33 cellular contexts compared by ENCODE assay signal in the genomic region with DNA sequence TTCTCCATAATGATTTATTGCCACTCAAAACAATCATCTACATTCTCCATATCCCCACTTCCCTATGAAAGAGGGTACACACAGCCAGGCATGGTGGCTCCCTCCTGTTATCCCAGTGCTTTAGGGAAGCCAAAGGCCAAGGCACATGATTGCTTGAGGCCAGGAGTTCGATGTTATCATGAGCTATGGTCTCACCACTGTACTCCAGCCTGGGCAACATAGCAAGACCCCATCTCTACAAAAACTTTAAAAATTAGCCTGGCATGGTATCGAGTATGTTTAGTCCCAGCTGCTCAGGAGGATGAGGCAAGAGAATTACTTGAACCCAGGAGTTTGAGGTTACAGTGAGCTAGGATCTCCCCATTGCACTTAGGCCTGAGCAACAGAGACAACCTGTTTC. TPM values are rescaled to one million over a fixed set of nuclear protein-coding genes. Genes with fewer than 3 reads are reported as not detected.
"Had no signal": no experiment of that assay in that cellular context is flagged by ENCODE, and none has a peak within 500 bp of the region (broad histone marks: within the 10 kb centered on the region; RNA-seq: fewer than 3 reads in every experiment).

No MANE protein-coding gene starts in this region.

- H3K36me3 ChIP-seq: neutrophil, tibial artery had no signal

- FAIRE-seq: endometrium, urothelium cell line had no signal

- H3K9me3 Mint-ChIP-seq: effector memory CD8-positive, alpha-beta T cell; immature natural killer cell; memory B cell; natural killer cell; neural crest cell had no signal

- H3K27ac Mint-ChIP-seq: effector memory CD8-positive, alpha-beta T cell; immature natural killer cell; natural killer cell had no signal

- H3K4me3 ChIP-seq: coronary artery, esophagus squamous epithelium, heart right ventricle, lower lobe of right lung, smooth muscle cell, stomach, tibial artery, upper lobe of left lung had no signal

- H3K27ac ChIP-seq: esophagus squamous epithelium, lower lobe of right lung, neutrophil, parathyroid adenoma, stomach had no signal

- H3K4me3 Mint-ChIP-seq: effector memory CD8-positive, alpha-beta T cell; immature natural killer cell; memory B cell; natural killer cell; neural crest cell had no signal

- H3K9ac ChIP-seq: parathyroid adenoma had no signal

- H2AFZ ChIP-seq: parathyroid adenoma had no signal

- H3K4me2 ChIP-seq: smooth muscle cell had no signal

- ATAC-seq: effector memory CD8-positive, alpha-beta T cell; lower lobe of right lung; natural killer cell; sciatic nerve had no signal

- DNase-seq: effector memory CD8-positive, alpha-beta T cell; erythroblast; esophagus squamous epithelium; foreskin melanocyte; glutamatergic neuron; heart right ventricle; hypothalamus; immature natural killer cell; kidney glomerular epithelial cell; left ventricle myocardium superior; lower lobe of right lung; natural killer cell; stimulated activated CD4-positive, alpha-beta T cell treated with anti-CD3 and anti-CD28 coated beads, Interleukin-12 subunit alpha, Interleukin-12 subunit beta, amount 100 ng/mL, for 4 hours; stimulated activated CD4-positive, alpha-beta T cell treated with anti-CD3 and anti-CD28 coated beads, Interleukin-1b, Interleukin-23, amount 100 ng/mL, for 48 hours; stimulated activated CD4-positive, alpha-beta T cell treated with anti-CD3 and anti-CD28 coated beads, Interleukin-4, amount 100 ng/mL, for 1 hour; stimulated activated CD8-positive, alpha-beta memory T cell treated with anti-CD3 and anti-CD28 coated beads, Interleukin-4, amount 100 ng/mL, for 48 hours; stimulated activated naive CD4-positive, alpha-beta T cell treated with Interleukin-2 at 50 U/mL for 16 hours; stomach; tibial artery; upper lobe of left lung had no signal

- H3K27me3 Mint-ChIP-seq: effector memory CD8-positive, alpha-beta T cell; memory B cell; progenitor cell of endocrine pancreas had no signal

- H3K4me1 ChIP-seq: parathyroid adenoma had no signal

- H3K36me3 Mint-ChIP-seq: natural killer cell had no signal

- H3K9me3 ChIP-seq: esophagus squamous epithelium, heart right ventricle, lower lobe of right lung, neutrophil, stomach, tibial artery, upper lobe of left lung had no signal

- H3K27me3 ChIP-seq: esophagus squamous epithelium, heart right ventricle, neutrophil, stomach, tibial artery, upper lobe of left lung had no signal

RNA-seq across cellular contexts. Expression of a gene that starts 49.8 kb away (rescaled TPM):
- total RNA-seq: dermis microvascular lymphatic vessel endothelial cell, mononuclear cell, natural killer cell, neural crest cell, progenitor cell of endocrine pancreas, smooth muscle cell, temporal lobe had no signal
- polyA plus RNA-seq: immature natural killer cell had no signal
